1 cellular context compared by ENCODE assay signal in genomic region chr16:72442381-72443158, GRCh38.
TF ChIP-seq lines count a peak whose summit lies in the region.

No MANE protein-coding gene starts in this region.

TF ChIP-seq in HepG2, 621 proteins besides CTCF, POLR2A, EP300 and RAD21 (continued from another document and continues in another):
- TF ChIP-seq CEBPZ (IDR thresholded peaks at IDR 0.05; ENCODE audit: low read length) (no peak), ZNF205 (CRISPR knock-in tag; IDR thresholded peaks at IDR 0.05) (no peak), JUND (CRISPR knock-in tag; IDR thresholded peaks at IDR 0.05) (no peak), ZNF780A (CRISPR knock-in tag; IDR thresholded peaks at IDR 0.05) (no peak), KDM4B (CRISPR knock-in tag; IDR thresholded peaks at IDR 0.05) (peak; percentile 65; the same call in 1 of the 2 replicates), CREM (IDR thresholded peaks at IDR 0.05) (peak; percentile 63), CREM (CRISPR knock-in tag; IDR thresholded peaks at IDR 0.05) (no peak), ZNF615 (CRISPR knock-in tag; IDR thresholded peaks at IDR 0.05; ENCODE audit: borderline replicate concordance) (no peak), ZNF326 (CRISPR knock-in tag; IDR thresholded peaks at IDR 0.05; ENCODE audit: borderline replicate concordance) (no peak), HNF4A (CRISPR knock-in tag; IDR thresholded peaks at IDR 0.05) (peak; percentile 99), TRAFD1 (CRISPR knock-in tag; IDR thresholded peaks at IDR 0.05; ENCODE audit: borderline replicate concordance) (no peak), ZNF792 (CRISPR knock-in tag; IDR thresholded peaks at IDR 0.05) (peak; percentile 49; the same call in 1 of the 2 replicates), KLF16 (CRISPR knock-in tag; IDR thresholded peaks at IDR 0.05) (no peak), ZNF431 (CRISPR knock-in tag; IDR thresholded peaks at IDR 0.05; ENCODE audit: borderline replicate concordance, low read depth) (no peak), KLF11 (CRISPR knock-in tag; IDR thresholded peaks at IDR 0.05) (no peak), RCOR2 (CRISPR knock-in tag; IDR thresholded peaks at IDR 0.05) (peak; percentile 87), ZNF552 (CRISPR knock-in tag; IDR thresholded peaks at IDR 0.05; ENCODE audit: borderline replicate concordance) (no peak), ZNF781 (CRISPR knock-in tag; IDR thresholded peaks at IDR 0.05; ENCODE audit: borderline replicate concordance, not compliant biosample characterization) (no peak), MLXIP (CRISPR knock-in tag; IDR thresholded peaks at IDR 0.05; ENCODE audit: borderline replicate concordance) (no peak), AKAP8 (CRISPR knock-in tag; IDR thresholded peaks at IDR 0.05) (no peak), ZNF747 (CRISPR knock-in tag; IDR thresholded peaks at IDR 0.05; ENCODE audit: borderline replicate concordance) (no peak), ZKSCAN8 (CRISPR knock-in tag; IDR thresholded peaks at IDR 0.05; ENCODE audit: borderline replicate concordance) (peak; percentile 90), ZNF644 (CRISPR knock-in tag; IDR thresholded peaks at IDR 0.05; ENCODE audit: low read depth) (peak; percentile 82; the same call in 1 of the 2 replicates), KLF13 (CRISPR knock-in tag; IDR thresholded peaks at IDR 0.05) (no peak), FOXK2 (IDR thresholded peaks at IDR 0.05) (0 out of 2 replicates have a peak, but pooled peaks have one; percentile 7), ZNF484 (CRISPR knock-in tag; IDR thresholded peaks at IDR 0.05; ENCODE audit: borderline replicate concordance, low read depth) (no peak), ZFP36L2 (CRISPR knock-in tag; IDR thresholded peaks at IDR 0.05) (no peak)
- TF ChIP-seq, protein P1, sequence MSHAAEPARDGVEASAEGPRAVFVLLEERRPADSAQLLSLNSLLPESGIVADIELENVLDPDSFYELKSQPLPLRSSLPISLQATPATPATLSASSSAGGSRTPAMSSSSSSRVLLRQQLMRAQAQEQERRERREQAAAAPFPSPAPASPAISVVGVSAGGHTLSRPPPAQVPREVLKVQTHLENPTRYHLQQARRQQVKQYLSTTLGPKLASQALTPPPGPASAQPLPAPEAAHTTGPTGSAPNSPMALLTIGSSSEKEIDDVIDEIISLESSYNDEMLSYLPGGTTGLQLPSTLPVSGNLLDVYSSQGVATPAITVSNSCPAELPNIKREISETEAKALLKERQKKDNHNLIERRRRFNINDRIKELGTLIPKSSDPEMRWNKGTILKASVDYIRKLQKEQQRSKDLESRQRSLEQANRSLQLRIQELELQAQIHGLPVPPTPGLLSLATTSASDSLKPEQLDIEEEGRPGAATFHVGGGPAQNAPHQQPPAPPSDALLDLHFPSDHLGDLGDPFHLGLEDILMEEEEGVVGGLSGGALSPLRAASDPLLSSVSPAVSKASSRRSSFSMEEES (CRISPR knock-in tag; IDR thresholded peaks at IDR 0.05) = peak; percentile 20; the same call in 1 of the 2 replicates
- TF ChIP-seq, protein P2, sequence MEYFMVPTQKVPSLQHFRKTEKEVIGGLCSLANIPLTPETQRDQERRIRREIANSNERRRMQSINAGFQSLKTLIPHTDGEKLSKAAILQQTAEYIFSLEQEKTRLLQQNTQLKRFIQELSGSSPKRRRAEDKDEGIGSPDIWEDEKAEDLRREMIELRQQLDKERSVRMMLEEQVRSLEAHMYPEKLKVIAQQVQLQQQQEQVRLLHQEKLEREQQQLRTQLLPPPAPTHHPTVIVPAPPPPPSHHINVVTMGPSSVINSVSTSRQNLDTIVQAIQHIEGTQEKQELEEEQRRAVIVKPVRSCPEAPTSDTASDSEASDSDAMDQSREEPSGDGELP (IDR thresholded peaks at IDR 0.05; ENCODE audit: borderline replicate concordance, low read depth) = peak; percentile 19; the same call in 1 of the 2 replicates
- TF ChIP-seq, protein P3, sequence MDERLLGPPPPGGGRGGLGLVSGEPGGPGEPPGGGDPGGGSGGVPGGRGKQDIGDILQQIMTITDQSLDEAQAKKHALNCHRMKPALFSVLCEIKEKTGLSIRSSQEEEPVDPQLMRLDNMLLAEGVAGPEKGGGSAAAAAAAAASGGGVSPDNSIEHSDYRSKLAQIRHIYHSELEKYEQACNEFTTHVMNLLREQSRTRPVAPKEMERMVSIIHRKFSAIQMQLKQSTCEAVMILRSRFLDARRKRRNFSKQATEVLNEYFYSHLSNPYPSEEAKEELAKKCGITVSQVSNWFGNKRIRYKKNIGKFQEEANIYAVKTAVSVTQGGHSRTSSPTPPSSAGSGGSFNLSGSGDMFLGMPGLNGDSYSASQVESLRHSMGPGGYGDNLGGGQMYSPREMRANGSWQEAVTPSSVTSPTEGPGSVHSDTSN (CRISPR knock-in tag; IDR thresholded peaks at IDR 0.05) = no peak; the same call in 1 of the 2 replicates
- TF ChIP-seq, protein P4, sequence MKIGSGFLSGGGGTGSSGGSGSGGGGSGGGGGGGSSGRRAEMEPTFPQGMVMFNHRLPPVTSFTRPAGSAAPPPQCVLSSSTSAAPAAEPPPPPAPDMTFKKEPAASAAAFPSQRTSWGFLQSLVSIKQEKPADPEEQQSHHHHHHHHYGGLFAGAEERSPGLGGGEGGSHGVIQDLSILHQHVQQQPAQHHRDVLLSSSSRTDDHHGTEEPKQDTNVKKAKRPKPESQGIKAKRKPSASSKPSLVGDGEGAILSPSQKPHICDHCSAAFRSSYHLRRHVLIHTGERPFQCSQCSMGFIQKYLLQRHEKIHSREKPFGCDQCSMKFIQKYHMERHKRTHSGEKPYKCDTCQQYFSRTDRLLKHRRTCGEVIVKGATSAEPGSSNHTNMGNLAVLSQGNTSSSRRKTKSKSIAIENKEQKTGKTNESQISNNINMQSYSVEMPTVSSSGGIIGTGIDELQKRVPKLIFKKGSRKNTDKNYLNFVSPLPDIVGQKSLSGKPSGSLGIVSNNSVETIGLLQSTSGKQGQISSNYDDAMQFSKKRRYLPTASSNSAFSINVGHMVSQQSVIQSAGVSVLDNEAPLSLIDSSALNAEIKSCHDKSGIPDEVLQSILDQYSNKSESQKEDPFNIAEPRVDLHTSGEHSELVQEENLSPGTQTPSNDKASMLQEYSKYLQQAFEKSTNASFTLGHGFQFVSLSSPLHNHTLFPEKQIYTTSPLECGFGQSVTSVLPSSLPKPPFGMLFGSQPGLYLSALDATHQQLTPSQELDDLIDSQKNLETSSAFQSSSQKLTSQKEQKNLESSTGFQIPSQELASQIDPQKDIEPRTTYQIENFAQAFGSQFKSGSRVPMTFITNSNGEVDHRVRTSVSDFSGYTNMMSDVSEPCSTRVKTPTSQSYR (CRISPR knock-in tag; IDR thresholded peaks at IDR 0.05; ENCODE audit: borderline replicate concordance) = peak; percentile 35; the same call in 1 of the 2 replicates
- TF ChIP-seq, protein P5, sequence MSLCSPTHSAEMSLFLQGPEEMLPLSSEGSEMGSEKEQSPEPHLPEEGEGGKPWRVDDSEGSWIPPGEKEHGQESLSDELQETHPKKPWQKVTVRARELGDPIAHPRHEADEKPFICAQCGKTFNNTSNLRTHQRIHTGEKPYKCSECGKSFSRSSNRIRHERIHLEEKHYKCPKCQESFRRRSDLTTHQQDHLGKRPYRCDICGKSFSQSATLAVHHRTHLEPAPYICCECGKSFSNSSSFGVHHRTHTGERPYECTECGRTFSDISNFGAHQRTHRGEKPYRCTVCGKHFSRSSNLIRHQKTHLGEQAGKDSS (CRISPR knock-in tag; IDR thresholded peaks at IDR 0.05; ENCODE audit: borderline replicate concordance, low read depth) = no peak
- TF ChIP-seq, protein P6, sequence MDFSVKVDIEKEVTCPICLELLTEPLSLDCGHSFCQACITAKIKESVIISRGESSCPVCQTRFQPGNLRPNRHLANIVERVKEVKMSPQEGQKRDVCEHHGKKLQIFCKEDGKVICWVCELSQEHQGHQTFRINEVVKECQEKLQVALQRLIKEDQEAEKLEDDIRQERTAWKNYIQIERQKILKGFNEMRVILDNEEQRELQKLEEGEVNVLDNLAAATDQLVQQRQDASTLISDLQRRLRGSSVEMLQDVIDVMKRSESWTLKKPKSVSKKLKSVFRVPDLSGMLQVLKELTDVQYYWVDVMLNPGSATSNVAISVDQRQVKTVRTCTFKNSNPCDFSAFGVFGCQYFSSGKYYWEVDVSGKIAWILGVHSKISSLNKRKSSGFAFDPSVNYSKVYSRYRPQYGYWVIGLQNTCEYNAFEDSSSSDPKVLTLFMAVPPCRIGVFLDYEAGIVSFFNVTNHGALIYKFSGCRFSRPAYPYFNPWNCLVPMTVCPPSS (IDR thresholded peaks at IDR 0.05) = no peak
